23 cellular contexts compared by ENCODE assay signal in the genomic region with DNA sequence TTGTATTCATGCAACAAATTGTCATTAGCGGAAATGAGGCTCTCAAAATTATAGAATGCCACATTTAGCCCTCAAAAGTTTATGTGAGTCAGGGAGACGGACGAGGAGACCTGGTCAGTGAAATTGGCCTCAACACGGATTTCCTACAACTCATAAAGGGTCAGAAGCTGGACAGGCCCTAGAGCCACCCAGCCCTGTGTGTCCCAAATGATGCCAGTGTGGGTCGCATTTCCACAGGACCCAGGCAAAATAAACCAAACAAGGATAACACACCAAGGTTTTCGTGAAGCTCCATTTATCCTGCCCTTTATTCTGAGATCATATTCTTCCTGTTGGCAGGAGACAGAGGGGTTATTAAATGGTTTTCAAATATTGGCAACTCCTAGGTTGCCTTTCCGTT.
DNase-seq lines count a peak whose midpoint lies in the region; FAIRE-seq and TF ChIP-seq lines count a peak whose summit lies in the region.
"Had no signal": no experiment of that assay in that cellular context is flagged by ENCODE, and none has a peak within 500 bp of the region (broad histone marks: within the 10 kb centered on the region; RNA-seq: fewer than 3 reads in every experiment).

No MANE protein-coding gene starts in this region.

- no peak overlapping the region for H3K23ac ChIP-seq in neuronal stem cell (ENCODE audit: low read depth, low read length, poor library complexity)

- no peak overlapping the region for H4K91ac ChIP-seq in neuronal stem cell (ENCODE audit: low read depth, low read length, poor library complexity)

- no peak overlapping the region for H3K4ac ChIP-seq in neuronal stem cell (ENCODE audit: low read length)

- H3K14ac ChIP-seq in neuronal stem cell (ENCODE audit: low read length): no peak overlapping the region

- H2BK120ac ChIP-seq in neuronal stem cell (ENCODE audit: low read depth, low read length): no peak overlapping the region

- H3K27me3 ChIP-seq in BLaER1: no peaks in the 10 kb centered on the region
- H3K27me3 ChIP-seq in Loucy (ENCODE audit: insufficient read depth, low read length, poor library complexity, severe bottlenecking): no peaks in the 10 kb centered on the region
- H3K27me3 ChIP-seq in hepatocyte: no peaks in the 10 kb centered on the region
- H3K27me3 ChIP-seq in smooth muscle cell (ENCODE audit: low read depth): no peaks in the 10 kb centered on the region
- H3K27me3 ChIP-seq in neuronal stem cell (ENCODE audit: control insufficient read depth in 3 of 3, insufficient read depth in 3 of 3, low read depth in 1 of 3, low read length in 3 of 3): no peaks in the 10 kb centered on the region
- H3K27me3 ChIP-seq: MG63, SJSA1 had no signal

- no peak overlapping the region for H2BK12ac ChIP-seq in neuronal stem cell (ENCODE audit: low read length)

- no peak overlapping the region for H3K4me3 ChIP-seq in BLaER1
- no peak overlapping the region for H3K4me3 ChIP-seq in Loucy (ENCODE audit: low read length, poor library complexity, severe bottlenecking)
- H3K4me3 ChIP-seq in hepatocyte: no peak overlapping the region
- H3K4me3 ChIP-seq in smooth muscle cell: no peak overlapping the region
- no peak overlapping the region for H3K4me3 ChIP-seq in neuronal stem cell (ENCODE audit: low read length in 2 of 2)
- H3K4me3 ChIP-seq: MG63, PC-9, SJSA1 had no signal

- H3F3A ChIP-seq in Loucy (ENCODE audit: low read depth) (peaks cover 3% of the 10 kb centered on the region), smooth muscle cell (ENCODE audit: low read depth) (peaks cover 13% of the 10 kb centered on the region)

- H3K9me2 ChIP-seq in Loucy (replicated peaks; ENCODE audit: low read depth, low read length): no peaks in the 10 kb centered on the region
- no peaks in the 10 kb centered on the region for H3K9me2 ChIP-seq in hepatocyte (replicated peaks; ENCODE audit: insufficient read depth)

- no peak overlapping the region for H4K8ac ChIP-seq in neuronal stem cell (ENCODE audit: low read depth, low read length)

- H3K9me3 ChIP-seq in BLaER1 (peaks cover 26% of the 10 kb centered on the region), Loucy (ENCODE audit: insufficient read depth, low read depth, low read length) (no peaks in the 10 kb centered on the region), hepatocyte (ENCODE audit: low read depth) (no peaks in the 10 kb centered on the region), smooth muscle cell (replicated peaks; ENCODE audit: low read depth) (no peaks in the 10 kb centered on the region), neuronal stem cell (replicated peaks in 1 of 2; ENCODE audit: control insufficient read depth in 2 of 2, insufficient read depth in 1 of 2, low read depth in 1 of 2, low read length in 2 of 2) (peaks cover 0 to 6% of the 10 kb centered on the region in 2 donors)
- H3K9me3 ChIP-seq: MG63, SJSA1 had no signal

- H3K9ac ChIP-seq in BLaER1 (peak overlapping the region; percentile 49; the same call in 1 of the 2 replicates), Loucy (ENCODE audit: low read depth, low read length, poor library complexity, severe bottlenecking) (peak overlapping the region; percentile 46), smooth muscle cell (ENCODE audit: low read depth) (no peak overlapping the region), neuronal stem cell (ENCODE audit: low read depth, low read length, poor library complexity) (no peak overlapping the region)

- FAIRE-seq in urothelium cell line (lab: Jason Lieb, UNC): no peak
- FAIRE-seq: A204.1, H54, HTR-8/SVneo had no signal

- no peak overlapping the region for H3K18ac ChIP-seq in neuronal stem cell (ENCODE audit: low read length)

- no peak overlapping the region for H2AK5ac ChIP-seq in neuronal stem cell (ENCODE audit: low read depth, low read length)

- peak overlapping the region; percentile 82 for H3K27ac ChIP-seq in BLaER1
- H3K27ac ChIP-seq in hepatocyte: peak overlapping the region; percentile 56
- H3K27ac ChIP-seq in smooth muscle cell (ENCODE audit: low read depth): peak overlapping the region; percentile 68
- no peak overlapping the region for H3K27ac ChIP-seq in neuronal stem cell (replicated peaks; ENCODE audit: low read length)
- H3K27ac ChIP-seq: PC-9, SJSA1 had no signal

- TF ChIP-seq CTCF in Loucy (conservative IDR thresholded peaks at IDR 0.05; ENCODE audit: low read length) (no peak), hepatocyte (IDR thresholded peaks at IDR 0.05; ENCODE audit: poor library complexity) (no peak), smooth muscle cell (IDR thresholded peaks at IDR 0.05; ENCODE audit: borderline replicate concordance, insufficient read depth, poor library complexity, severe bottlenecking) (no peak)

- peaks cover 49% of the 10 kb centered on the region for H3K4me1 ChIP-seq in BLaER1
- H3K4me1 ChIP-seq in Loucy (ENCODE audit: insufficient read depth, low read length, poor library complexity, severe bottlenecking): peaks cover 28% of the 10 kb centered on the region
- H3K4me1 ChIP-seq in hepatocyte (ENCODE audit: insufficient read depth): peaks cover 8% of the 10 kb centered on the region
- no peaks in the 10 kb centered on the region for H3K4me1 ChIP-seq in smooth muscle cell (ENCODE audit: low read depth)
- H3K4me1 ChIP-seq in neuronal stem cell (ENCODE audit: control insufficient read depth in 2 of 2, insufficient read depth in 1 of 2, low read depth in 1 of 2, low read length in 2 of 2): no peaks in the 10 kb centered on the region

- H3K4me2 ChIP-seq in BLaER1: peak overlapping the region; percentile 96
- H3K4me2 ChIP-seq in Loucy (ENCODE audit: low read depth, low read length, poor library complexity, severe bottlenecking): peak overlapping the region; percentile 50
- H3K4me2 ChIP-seq in hepatocyte: no peak overlapping the region
- no peak overlapping the region for H3K4me2 ChIP-seq in smooth muscle cell
- no peak overlapping the region for H3K4me2 ChIP-seq in neuronal stem cell (ENCODE audit: insufficient read depth, low read length, poor library complexity, severe bottlenecking)
- H3K4me2 ChIP-seq: PC-9 had no signal

- DNase-seq in hepatocyte (ENCODE audit: low spot score) (peak; percentile 1), smooth muscle cell (lab: John Stamatoyannopoulos, UW; ENCODE audit: unreplicated experiment) (no peak), neuronal stem cell (ENCODE audit: low spot score) (no peak), urothelium cell line (ENCODE audit: low spot score) (no peak), SW480 (ENCODE audit: low spot score) (no peak), cerebellum (ENCODE audit: low spot score) (no peak)
- DNase-seq: C1 segment of cervical spinal cord; CD4-positive, alpha-beta memory T cell; COR-L47; DMS53; KBM-7; MG63; NCI-H2029 treated with DMSO at 0.1 percent for 48 hours; NCI-H526; NCI-H82; NK-92 treated with Interleukin-12 subunit alpha and Interleukin-12 subunit beta, amount 100 ng/mL, for 24 hours; PC-9 had no signal

- H4K20me1 ChIP-seq in BLaER1: no peaks in the 10 kb centered on the region
- no peaks in the 10 kb centered on the region for H4K20me1 ChIP-seq in Loucy (ENCODE audit: insufficient read depth, low read length, poor library complexity, severe bottlenecking)
- H4K20me1 ChIP-seq in hepatocyte (ENCODE audit: insufficient read depth, poor library complexity, severe bottlenecking): no peaks in the 10 kb centered on the region
- H4K20me1 ChIP-seq in smooth muscle cell (ENCODE audit: low read depth): no peaks in the 10 kb centered on the region

- no peaks in the 10 kb centered on the region for H3K79me1 ChIP-seq in neuronal stem cell (ENCODE audit: low read depth, low read length)

- WGBS in hepatocyte (ENCODE audit: low lambda C conversion rate, missing lambda C conversion rate): 88% methylated on average over 7 of the region's 7 CpGs
- WGBS in smooth muscle cell (ENCODE audit: low lambda C conversion rate): 94% methylated on average over 7 of the region's 7 CpGs
- no CpG with 5 or more reads among the region's 7 CpGs for WGBS in neuronal stem cell (ENCODE audit: extremely low coverage in 2 of 2, insufficient read length in 2 of 2, insufficient replicate concordance in 1 of 2), 2 donors

- no peak overlapping the region for H2BK15ac ChIP-seq in neuronal stem cell (ENCODE audit: low read length)

- H2AFZ ChIP-seq in Loucy (ENCODE audit: low read length) (no peak overlapping the region), hepatocyte (no peak overlapping the region), smooth muscle cell (ENCODE audit: low read depth) (no peak overlapping the region), neuronal stem cell (ENCODE audit: low read length) (no peak overlapping the region)
- H2AFZ ChIP-seq: PC-9 had no signal

- no peaks in the 10 kb centered on the region for H3K79me2 ChIP-seq in Loucy (ENCODE audit: insufficient read depth, low read length)
- H3K79me2 ChIP-seq in hepatocyte: no peaks in the 10 kb centered on the region
- H3K79me2 ChIP-seq in smooth muscle cell (ENCODE audit: low read depth): no peaks in the 10 kb centered on the region

- H2BK5ac ChIP-seq in neuronal stem cell (ENCODE audit: low read length): no peak overlapping the region

- H3K36me3 ChIP-seq in BLaER1 (no peaks in the 10 kb centered on the region), Loucy (ENCODE audit: insufficient read depth, low read length) (no peaks in the 10 kb centered on the region), hepatocyte (replicated peaks; ENCODE audit: insufficient read depth, low read depth) (no peaks in the 10 kb centered on the region), smooth muscle cell (ENCODE audit: low read depth) (no peaks in the 10 kb centered on the region), neuronal stem cell (replicated peaks in 1 of 2; ENCODE audit: control insufficient read depth in 2 of 2, insufficient read depth in 2 of 2, low read length in 2 of 2) (no peaks in the 10 kb centered on the region)
- H3K36me3 ChIP-seq: MG63, SJSA1 had no signal

Comparison
In these comparisons a context has a peak if more than half of its experiments do, and no peak if none do; other contexts are left out.
1. H3K4me2 ChIP-seq: peak in BLaER1 (single experiment) and Loucy (single experiment); none in hepatocyte (single experiment), smooth muscle cell (single experiment) and neuronal stem cell (single experiment).
2. H3K9ac ChIP-seq: peak in BLaER1 (single experiment) and Loucy (single experiment); none in smooth muscle cell (single experiment) and neuronal stem cell (single experiment).